Comparison of ENCODE assay signal across 26 cellular contexts in the genomic region with DNA sequence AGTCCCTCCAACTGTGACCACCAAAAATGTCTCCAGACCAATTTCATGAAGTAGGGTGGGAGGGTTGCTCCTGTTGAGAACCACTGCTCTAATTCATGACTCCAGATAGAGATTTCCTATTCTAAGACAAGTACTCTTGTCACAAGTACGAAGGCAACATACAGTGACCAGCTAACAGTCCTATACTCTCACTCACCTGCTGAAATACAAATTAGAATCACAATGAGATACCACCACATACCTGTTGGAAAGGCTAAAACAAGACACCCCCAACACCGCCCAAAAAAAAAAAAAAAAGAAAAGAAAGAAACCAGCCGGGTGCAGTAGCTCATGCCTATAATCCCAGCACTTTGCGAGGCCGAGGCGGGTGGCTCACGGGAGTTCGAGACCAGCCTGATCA.
"Had no signal": no experiment of that assay in that cellular context is flagged by ENCODE, and none has a peak within 500 bp of the region (broad histone marks: within the 10 kb centered on the region; RNA-seq: fewer than 3 reads in every experiment).

No MANE protein-coding gene starts in this region.

- H3K27ac ChIP-seq: adrenal gland, neural progenitor cell, right atrium auricular region, tibial nerve, WERI-Rb-1 had no signal

- H3K27me3 Mint-ChIP-seq: activated CD8-positive, alpha-beta memory T cell treated with anti-CD3 and anti-CD28 coated beads, Interleukin-2, amount 10 ng/mL, durations not matched to agents 7 days and 5 days; activated naive CD8-positive, alpha-beta T cell; brain; naive thymus-derived CD8-positive, alpha-beta T cell; T-helper 17 cell had no signal

- H3K4me3 ChIP-seq: adrenal gland, neural progenitor cell, right atrium auricular region, tibial nerve had no signal

- DNase-seq: activated CD4-positive, alpha-beta T cell treated with anti-CD3 and anti-CD28 coated beads for 1 hour; activated CD8-positive, alpha-beta memory T cell treated with anti-CD3 and anti-CD28 coated beads, Interleukin-2, amount 10 ng/mL, durations not matched to agents 7 days and 5 days; activated CD8-positive, alpha-beta T cell treated with anti-CD3 and anti-CD28 coated beads, Interleukin-2, amount 10 ng/mL, durations not matched to agents 7 days and 5 days; activated effector memory CD4-positive, alpha-beta T cell treated with Interleukin-2 at 50 U/mL for 16 hours; activated naive CD4-positive, alpha-beta T cell treated with Interleukin-2 at 50 U/mL for 16 hours; activated T-cell treated with anti-CD3 and anti-CD28 coated beads, Interleukin-2, amount 50 U/mL, for 48 hours; adrenal gland; aorta; cortex of kidney; head of caudate nucleus; hippocampal formation; immature natural killer cell; kidney; left colon; naive thymus-derived CD8-positive, alpha-beta T cell; occipital lobe; stimulated activated CD4-positive, alpha-beta T cell treated with anti-CD3 and anti-CD28 coated beads, Interleukin-15, amount 100 ng/mL, for 24 hours; stimulated activated naive CD4-positive, alpha-beta T cell; T-helper 17 cell; T1000; WERI-Rb-1 had no signal

- H3K36me3 Mint-ChIP-seq: activated CD8-positive, alpha-beta memory T cell treated with anti-CD3 and anti-CD28 coated beads, Interleukin-2, amount 10 ng/mL, durations not matched to agents 7 days and 5 days; activated naive CD8-positive, alpha-beta T cell had no signal

- H3K4me1 Mint-ChIP-seq: brain; immature natural killer cell; naive thymus-derived CD8-positive, alpha-beta T cell; neural progenitor cell had no signal

- H3K4me3 Mint-ChIP-seq: activated CD8-positive, alpha-beta memory T cell treated with anti-CD3 and anti-CD28 coated beads, Interleukin-2, amount 10 ng/mL, durations not matched to agents 7 days and 5 days; activated CD8-positive, alpha-beta T cell treated with anti-CD3 and anti-CD28 coated beads, Interleukin-2, amount 10 ng/mL, durations not matched to agents 7 days and 5 days; activated naive CD8-positive, alpha-beta T cell; brain; immature natural killer cell; naive thymus-derived CD8-positive, alpha-beta T cell; neural progenitor cell; T-helper 17 cell had no signal

- H3K27ac Mint-ChIP-seq: activated CD8-positive, alpha-beta memory T cell treated with anti-CD3 and anti-CD28 coated beads, Interleukin-2, amount 10 ng/mL, durations not matched to agents 7 days and 5 days; activated CD8-positive, alpha-beta T cell treated with anti-CD3 and anti-CD28 coated beads, Interleukin-2, amount 10 ng/mL, durations not matched to agents 7 days and 5 days; activated naive CD8-positive, alpha-beta T cell; brain; immature natural killer cell; naive thymus-derived CD8-positive, alpha-beta T cell; neural progenitor cell; T-helper 17 cell had no signal

- H3K36me3 ChIP-seq: adrenal gland, neural progenitor cell, right atrium auricular region, WERI-Rb-1 had no signal

- H3K9ac ChIP-seq: neural progenitor cell had no signal

- H3K9me3 ChIP-seq: adrenal gland, right atrium auricular region, tibial nerve had no signal

- H2AFZ ChIP-seq: neural progenitor cell had no signal

- H3K4me2 ChIP-seq: neural progenitor cell had no signal

- H3K4me1 ChIP-seq: neural progenitor cell had no signal

- ATAC-seq: activated CD8-positive, alpha-beta memory T cell treated with anti-CD3 and anti-CD28 coated beads, Interleukin-2, amount 10 ng/mL, durations not matched to agents 7 days and 5 days; activated CD8-positive, alpha-beta T cell treated with anti-CD3 and anti-CD28 coated beads, Interleukin-2, amount 10 ng/mL, durations not matched to agents 7 days and 5 days; left colon; naive thymus-derived CD8-positive, alpha-beta T cell; T-helper 17 cell had no signal

- H3K27me3 ChIP-seq: adrenal gland, neural progenitor cell, right atrium auricular region, tibial nerve had no signal

- H3K9me3 Mint-ChIP-seq: brain; immature natural killer cell; naive thymus-derived CD8-positive, alpha-beta T cell; neural progenitor cell had no signal
